Comparison of ENCODE assay signal across 1 cellular context in the genomic region with DNA sequence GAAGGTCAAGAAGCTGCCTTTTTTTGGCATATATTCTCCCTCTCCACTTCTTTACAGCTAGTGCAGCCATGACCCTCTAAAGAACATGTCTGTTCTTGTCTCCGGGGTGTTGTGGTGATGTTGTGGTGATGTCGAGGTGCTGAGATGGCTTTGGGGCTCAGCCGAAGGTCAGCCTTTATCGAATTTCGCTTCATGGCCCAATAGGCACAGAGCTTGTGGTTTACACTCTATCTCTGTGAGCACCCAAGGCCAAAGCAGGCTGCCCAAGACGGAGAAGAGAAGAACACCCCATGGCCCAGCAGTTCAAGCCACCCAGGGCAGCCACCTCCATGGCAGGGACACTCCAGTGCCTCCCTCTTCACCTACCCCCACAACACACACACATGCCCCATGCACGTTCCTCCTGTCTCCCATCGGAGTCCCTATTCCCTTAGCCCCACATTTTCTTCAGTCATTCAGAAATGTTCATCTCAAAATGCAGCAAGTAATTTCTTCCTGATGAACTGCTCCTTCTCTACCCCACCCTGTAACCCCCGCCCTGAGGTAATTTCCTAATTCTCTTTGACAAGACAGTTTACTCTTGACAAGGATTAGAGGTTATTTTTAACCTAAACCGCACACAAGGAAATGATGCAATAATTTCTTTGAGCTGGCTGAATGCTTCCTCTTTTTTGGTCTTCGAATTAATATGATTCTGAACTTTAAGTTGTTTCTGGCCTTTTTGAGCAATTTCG.
TF ChIP-seq lines count a peak whose summit lies in the region.

No MANE protein-coding gene starts in this region.

TF ChIP-seq in GM23338, 12 proteins besides CTCF, POLR2A, EP300 and RAD21 (continued from another document):
- TF ChIP-seq EZH2 (IDR thresholded peaks at IDR 0.05; ENCODE audit: low read depth, unreplicated experiment) (no peak), POLR2AphosphoS5 (IDR thresholded peaks at IDR 0.05; ENCODE audit: low read depth) (no peak), EZH2phosphoT487 (IDR thresholded peaks at IDR 0.05; ENCODE audit: unreplicated experiment) (no peak), ZNF331 (CRISPR knock-in tag; IDR thresholded peaks at IDR 0.05; ENCODE audit: low read depth) (no peak), JUNB (IDR thresholded peaks at IDR 0.05; ENCODE audit: unreplicated experiment) (no peak)
- TF ChIP-seq, protein P1, sequence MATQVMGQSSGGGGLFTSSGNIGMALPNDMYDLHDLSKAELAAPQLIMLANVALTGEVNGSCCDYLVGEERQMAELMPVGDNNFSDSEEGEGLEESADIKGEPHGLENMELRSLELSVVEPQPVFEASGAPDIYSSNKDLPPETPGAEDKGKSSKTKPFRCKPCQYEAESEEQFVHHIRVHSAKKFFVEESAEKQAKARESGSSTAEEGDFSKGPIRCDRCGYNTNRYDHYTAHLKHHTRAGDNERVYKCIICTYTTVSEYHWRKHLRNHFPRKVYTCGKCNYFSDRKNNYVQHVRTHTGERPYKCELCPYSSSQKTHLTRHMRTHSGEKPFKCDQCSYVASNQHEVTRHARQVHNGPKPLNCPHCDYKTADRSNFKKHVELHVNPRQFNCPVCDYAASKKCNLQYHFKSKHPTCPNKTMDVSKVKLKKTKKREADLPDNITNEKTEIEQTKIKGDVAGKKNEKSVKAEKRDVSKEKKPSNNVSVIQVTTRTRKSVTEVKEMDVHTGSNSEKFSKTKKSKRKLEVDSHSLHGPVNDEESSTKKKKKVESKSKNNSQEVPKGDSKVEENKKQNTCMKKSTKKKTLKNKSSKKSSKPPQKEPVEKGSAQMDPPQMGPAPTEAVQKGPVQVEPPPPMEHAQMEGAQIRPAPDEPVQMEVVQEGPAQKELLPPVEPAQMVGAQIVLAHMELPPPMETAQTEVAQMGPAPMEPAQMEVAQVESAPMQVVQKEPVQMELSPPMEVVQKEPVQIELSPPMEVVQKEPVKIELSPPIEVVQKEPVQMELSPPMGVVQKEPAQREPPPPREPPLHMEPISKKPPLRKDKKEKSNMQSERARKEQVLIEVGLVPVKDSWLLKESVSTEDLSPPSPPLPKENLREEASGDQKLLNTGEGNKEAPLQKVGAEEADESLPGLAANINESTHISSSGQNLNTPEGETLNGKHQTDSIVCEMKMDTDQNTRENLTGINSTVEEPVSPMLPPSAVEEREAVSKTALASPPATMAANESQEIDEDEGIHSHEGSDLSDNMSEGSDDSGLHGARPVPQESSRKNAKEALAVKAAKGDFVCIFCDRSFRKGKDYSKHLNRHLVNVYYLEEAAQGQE (IDR thresholded peaks at IDR 0.05; ENCODE audit: unreplicated experiment), result no peak
- TF ChIP-seq, protein P2, sequence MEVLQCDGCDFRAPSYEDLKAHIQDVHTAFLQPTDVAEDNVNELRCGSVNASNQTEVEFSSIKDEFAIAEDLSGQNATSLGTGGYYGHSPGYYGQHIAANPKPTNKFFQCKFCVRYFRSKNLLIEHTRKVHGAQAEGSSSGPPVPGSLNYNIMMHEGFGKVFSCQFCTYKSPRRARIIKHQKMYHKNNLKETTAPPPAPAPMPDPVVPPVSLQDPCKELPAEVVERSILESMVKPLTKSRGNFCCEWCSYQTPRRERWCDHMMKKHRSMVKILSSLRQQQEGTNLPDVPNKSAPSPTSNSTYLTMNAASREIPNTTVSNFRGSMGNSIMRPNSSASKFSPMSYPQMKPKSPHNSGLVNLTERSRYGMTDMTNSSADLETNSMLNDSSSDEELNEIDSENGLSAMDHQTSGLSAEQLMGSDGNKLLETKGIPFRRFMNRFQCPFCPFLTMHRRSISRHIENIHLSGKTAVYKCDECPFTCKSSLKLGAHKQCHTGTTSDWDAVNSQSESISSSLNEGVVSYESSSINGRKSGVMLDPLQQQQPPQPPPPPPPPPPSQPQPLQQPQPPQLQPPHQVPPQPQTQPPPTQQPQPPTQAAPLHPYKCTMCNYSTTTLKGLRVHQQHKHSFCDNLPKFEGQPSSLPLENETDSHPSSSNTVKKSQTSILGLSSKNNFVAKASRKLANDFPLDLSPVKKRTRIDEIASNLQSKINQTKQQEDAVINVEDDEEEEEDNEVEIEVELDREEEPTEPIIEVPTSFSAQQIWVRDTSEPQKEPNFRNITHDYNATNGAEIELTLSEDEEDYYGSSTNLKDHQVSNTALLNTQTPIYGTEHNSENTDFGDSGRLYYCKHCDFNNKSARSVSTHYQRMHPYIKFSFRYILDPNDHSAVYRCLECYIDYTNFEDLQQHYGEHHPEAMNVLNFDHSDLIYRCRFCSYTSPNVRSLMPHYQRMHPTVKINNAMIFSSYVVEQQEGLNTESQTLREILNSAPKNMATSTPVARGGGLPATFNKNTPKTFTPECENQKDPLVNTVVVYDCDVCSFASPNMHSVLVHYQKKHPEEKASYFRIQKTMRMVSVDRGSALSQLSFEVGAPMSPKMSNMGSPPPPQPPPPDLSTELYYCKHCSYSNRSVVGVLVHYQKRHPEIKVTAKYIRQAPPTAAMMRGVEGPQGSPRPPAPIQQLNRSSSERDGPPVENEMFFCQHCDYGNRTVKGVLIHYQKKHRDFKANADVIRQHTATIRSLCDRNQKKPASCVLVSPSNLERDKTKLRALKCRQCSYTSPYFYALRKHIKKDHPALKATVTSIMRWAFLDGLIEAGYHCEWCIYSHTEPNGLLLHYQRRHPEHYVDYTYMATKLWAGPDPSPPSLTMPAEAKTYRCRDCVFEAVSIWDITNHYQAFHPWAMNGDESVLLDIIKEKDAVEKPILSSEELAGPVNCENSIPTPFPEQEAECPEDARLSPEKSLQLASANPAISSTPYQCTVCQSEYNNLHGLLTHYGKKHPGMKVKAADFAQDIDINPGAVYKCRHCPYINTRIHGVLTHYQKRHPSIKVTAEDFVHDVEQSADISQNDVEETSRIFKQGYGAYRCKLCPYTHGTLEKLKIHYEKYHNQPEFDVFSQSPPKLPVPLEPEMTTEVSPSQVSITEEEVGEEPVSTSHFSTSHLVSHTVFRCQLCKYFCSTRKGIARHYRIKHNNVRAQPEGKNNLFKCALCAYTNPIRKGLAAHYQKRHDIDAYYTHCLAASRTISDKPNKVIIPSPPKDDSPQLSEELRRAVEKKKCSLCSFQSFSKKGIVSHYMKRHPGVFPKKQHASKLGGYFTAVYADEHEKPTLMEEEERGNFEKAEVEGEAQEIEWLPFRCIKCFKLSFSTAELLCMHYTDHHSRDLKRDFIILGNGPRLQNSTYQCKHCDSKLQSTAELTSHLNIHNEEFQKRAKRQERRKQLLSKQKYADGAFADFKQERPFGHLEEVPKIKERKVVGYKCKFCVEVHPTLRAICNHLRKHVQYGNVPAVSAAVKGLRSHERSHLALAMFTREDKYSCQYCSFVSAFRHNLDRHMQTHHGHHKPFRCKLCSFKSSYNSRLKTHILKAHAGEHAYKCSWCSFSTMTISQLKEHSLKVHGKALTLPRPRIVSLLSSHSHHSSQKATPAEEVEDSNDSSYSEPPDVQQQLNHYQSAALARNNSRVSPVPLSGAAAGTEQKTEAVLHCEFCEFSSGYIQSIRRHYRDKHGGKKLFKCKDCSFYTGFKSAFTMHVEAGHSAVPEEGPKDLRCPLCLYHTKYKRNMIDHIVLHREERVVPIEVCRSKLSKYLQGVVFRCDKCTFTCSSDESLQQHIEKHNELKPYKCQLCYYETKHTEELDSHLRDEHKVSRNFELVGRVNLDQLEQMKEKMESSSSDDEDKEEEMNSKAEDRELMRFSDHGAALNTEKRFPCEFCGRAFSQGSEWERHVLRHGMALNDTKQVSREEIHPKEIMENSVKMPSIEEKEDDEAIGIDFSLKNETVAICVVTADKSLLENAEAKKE (CRISPR knock-in tag; IDR thresholded peaks at IDR 0.05), result no peak
